ENCODE assay signal across 1 cellular context in genomic region chr5:139684881-139685749, GRCh38.
TF ChIP-seq lines count a peak whose summit lies in the region.

No MANE protein-coding gene starts in this region.

TF ChIP-seq in HCT116, 20 proteins besides CTCF, POLR2A, EP300 and RAD21 (continued from another document):
- no peak for TF ChIP-seq SIN3A (IDR thresholded peaks at IDR 0.05; ENCODE audit: low read depth)
- TF ChIP-seq ZNF274 (IDR thresholded peaks at IDR 0.05; ENCODE audit: low read depth, low read length) = no peak
- peak; percentile 32; the same call in 1 of the 2 replicates for TF ChIP-seq POLR2AphosphoS5 (IDR thresholded peaks at IDR 0.05; ENCODE audit: low read depth, low read length)
TF ChIP-seq in HCT116: peak in this region for 2.
